Comparison of ENCODE assay signal across 1 cellular context in the genomic region with DNA sequence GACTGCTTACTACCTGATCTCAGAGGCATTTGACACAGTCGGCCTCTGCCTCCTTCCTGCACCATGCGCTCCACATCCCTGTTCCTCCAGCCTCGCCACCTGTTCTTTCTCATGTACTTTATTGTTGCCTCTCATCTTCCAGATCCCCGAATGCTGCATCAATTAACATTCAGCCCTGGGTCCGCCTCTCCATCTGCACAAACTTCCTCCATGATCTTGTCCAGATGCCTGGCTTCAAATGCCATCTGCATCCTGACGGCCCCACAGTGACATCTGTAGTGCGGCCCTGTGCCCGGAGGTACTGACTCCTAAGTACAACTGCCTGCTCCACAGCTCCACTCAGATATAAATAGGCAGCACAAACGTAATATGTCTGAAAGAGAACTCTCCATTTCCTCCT.
TF ChIP-seq lines count a peak whose summit lies in the region.

No MANE protein-coding gene starts in this region.

TF ChIP-seq in SK-N-SH, 30 proteins besides CTCF, POLR2A, EP300 and RAD21:
- TF ChIP-seq FOXJ3 (CRISPR knock-in tag; IDR thresholded peaks at IDR 0.05) (peak; percentile 98), EZH2phosphoT487 (IDR thresholded peaks at IDR 0.05; ENCODE audit: borderline replicate concordance, low read depth) (no peak), TCF12 (IDR thresholded peaks at IDR 0.05) (peak; percentile 95), FOSL2 (IDR thresholded peaks at IDR 0.05; ENCODE audit: borderline replicate concordance, low read depth) (no peak), POLR2AphosphoS5 (IDR thresholded peaks at IDR 0.05; ENCODE audit: low read depth, low read length) (peak; percentile 86), FOXM1 (IDR thresholded peaks at IDR 0.05; ENCODE audit: low read depth) (no peak), SMC3 (IDR thresholded peaks at IDR 0.05; ENCODE audit: low read depth, low read length) (no peak; the same call in 1 of the 2 replicates), RXRA (IDR thresholded peaks at IDR 0.05; ENCODE audit: borderline replicate concordance, low read depth) (no peak), RFX5 (IDR thresholded peaks at IDR 0.05; ENCODE audit: low read length) (no peak), ELF1 (IDR thresholded peaks at IDR 0.05) (no peak), TEAD4 (IDR thresholded peaks at IDR 0.05; ENCODE audit: borderline replicate concordance, insufficient read depth) (peak; percentile 67; the same call in 1 of the 2 replicates), JUND (IDR thresholded peaks at IDR 0.05) (no peak), CHD2 (IDR thresholded peaks at IDR 0.05; ENCODE audit: low read length, partially characterized antibody) (peak; percentile 95), MXI1 (IDR thresholded peaks at IDR 0.05; ENCODE audit: low read depth, low read length) (peak; percentile 84), NFIC (IDR thresholded peaks at IDR 0.05; ENCODE audit: borderline replicate concordance) (no peak), RCOR1 (IDR thresholded peaks at IDR 0.05; ENCODE audit: low read length) (peak; percentile 99), GATA2 (CRISPR knock-in tag; IDR thresholded peaks at IDR 0.05) (peak; percentile 94), MEF2A (IDR thresholded peaks at IDR 0.05; ENCODE audit: borderline replicate concordance, low read depth) (no peak)
- TF ChIP-seq, protein P1, sequence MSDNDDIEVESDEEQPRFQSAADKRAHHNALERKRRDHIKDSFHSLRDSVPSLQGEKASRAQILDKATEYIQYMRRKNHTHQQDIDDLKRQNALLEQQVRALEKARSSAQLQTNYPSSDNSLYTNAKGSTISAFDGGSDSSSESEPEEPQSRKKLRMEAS (IDR thresholded peaks at IDR 0.05; ENCODE audit: low read depth): no peak
- TF ChIP-seq, protein P2, sequence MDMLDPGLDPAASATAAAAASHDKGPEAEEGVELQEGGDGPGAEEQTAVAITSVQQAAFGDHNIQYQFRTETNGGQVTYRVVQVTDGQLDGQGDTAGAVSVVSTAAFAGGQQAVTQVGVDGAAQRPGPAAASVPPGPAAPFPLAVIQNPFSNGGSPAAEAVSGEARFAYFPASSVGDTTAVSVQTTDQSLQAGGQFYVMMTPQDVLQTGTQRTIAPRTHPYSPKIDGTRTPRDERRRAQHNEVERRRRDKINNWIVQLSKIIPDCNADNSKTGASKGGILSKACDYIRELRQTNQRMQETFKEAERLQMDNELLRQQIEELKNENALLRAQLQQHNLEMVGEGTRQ (IDR thresholded peaks at IDR 0.05; ENCODE audit: borderline replicate concordance, low read depth, low read length): no peak; the same call in 1 of the 2 replicates
- TF ChIP-seq, protein P3, sequence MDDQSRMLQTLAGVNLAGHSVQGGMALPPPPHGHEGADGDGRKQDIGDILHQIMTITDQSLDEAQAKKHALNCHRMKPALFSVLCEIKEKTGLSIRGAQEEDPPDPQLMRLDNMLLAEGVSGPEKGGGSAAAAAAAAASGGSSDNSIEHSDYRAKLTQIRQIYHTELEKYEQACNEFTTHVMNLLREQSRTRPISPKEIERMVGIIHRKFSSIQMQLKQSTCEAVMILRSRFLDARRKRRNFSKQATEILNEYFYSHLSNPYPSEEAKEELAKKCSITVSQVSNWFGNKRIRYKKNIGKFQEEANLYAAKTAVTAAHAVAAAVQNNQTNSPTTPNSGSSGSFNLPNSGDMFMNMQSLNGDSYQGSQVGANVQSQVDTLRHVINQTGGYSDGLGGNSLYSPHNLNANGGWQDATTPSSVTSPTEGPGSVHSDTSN (IDR thresholded peaks at IDR 0.05): peak; percentile 74
- TF ChIP-seq, protein P4, sequence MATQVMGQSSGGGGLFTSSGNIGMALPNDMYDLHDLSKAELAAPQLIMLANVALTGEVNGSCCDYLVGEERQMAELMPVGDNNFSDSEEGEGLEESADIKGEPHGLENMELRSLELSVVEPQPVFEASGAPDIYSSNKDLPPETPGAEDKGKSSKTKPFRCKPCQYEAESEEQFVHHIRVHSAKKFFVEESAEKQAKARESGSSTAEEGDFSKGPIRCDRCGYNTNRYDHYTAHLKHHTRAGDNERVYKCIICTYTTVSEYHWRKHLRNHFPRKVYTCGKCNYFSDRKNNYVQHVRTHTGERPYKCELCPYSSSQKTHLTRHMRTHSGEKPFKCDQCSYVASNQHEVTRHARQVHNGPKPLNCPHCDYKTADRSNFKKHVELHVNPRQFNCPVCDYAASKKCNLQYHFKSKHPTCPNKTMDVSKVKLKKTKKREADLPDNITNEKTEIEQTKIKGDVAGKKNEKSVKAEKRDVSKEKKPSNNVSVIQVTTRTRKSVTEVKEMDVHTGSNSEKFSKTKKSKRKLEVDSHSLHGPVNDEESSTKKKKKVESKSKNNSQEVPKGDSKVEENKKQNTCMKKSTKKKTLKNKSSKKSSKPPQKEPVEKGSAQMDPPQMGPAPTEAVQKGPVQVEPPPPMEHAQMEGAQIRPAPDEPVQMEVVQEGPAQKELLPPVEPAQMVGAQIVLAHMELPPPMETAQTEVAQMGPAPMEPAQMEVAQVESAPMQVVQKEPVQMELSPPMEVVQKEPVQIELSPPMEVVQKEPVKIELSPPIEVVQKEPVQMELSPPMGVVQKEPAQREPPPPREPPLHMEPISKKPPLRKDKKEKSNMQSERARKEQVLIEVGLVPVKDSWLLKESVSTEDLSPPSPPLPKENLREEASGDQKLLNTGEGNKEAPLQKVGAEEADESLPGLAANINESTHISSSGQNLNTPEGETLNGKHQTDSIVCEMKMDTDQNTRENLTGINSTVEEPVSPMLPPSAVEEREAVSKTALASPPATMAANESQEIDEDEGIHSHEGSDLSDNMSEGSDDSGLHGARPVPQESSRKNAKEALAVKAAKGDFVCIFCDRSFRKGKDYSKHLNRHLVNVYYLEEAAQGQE (IDR thresholded peaks at IDR 0.05; ENCODE audit: low read depth, low read length): no peak
- TF ChIP-seq, protein P5, sequence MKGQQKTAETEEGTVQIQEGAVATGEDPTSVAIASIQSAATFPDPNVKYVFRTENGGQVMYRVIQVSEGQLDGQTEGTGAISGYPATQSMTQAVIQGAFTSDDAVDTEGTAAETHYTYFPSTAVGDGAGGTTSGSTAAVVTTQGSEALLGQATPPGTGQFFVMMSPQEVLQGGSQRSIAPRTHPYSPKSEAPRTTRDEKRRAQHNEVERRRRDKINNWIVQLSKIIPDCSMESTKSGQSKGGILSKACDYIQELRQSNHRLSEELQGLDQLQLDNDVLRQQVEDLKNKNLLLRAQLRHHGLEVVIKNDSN (IDR thresholded peaks at IDR 0.05; ENCODE audit: borderline replicate concordance, low read depth): no peak
